In the genomic region with DNA sequence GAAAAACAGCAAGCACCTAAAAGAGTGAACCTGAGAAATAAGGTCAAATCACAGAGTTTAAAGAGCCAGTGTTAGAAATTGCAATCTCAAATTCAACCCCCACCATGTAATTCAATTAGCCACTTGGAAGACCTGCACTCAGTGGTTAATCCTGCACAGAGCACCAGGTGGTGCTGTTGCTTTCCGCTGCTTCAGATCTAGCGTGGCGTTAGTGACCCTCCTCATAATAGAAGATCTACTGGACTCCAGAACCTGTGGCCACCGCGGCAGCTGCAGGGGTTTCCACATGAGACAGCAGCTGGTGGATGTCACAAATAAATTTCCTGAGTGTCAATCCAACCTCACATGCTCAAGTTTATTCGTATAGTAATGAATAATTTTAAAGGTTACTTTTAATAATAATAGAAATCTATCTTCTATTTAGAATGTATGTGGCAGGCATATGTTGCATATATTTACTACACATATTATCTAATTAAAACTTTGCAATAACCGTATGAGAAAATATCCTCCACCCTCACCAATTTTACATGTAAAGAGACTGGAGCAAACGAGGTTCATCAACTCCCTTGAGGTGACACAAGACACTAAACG, we compare ENCODE assay signal across 8 cellular contexts.
DNase-seq lines count a peak whose midpoint lies in the region; ATAC-seq and TF ChIP-seq lines count a peak whose summit lies in the region.

No MANE protein-coding gene starts in this region.

- H3K9me3 ChIP-seq in ovary: peaks cover 0 to 2% of the 10 kb centered on the region in 2 donors

- no peaks in the 10 kb centered on the region for H3K27me3 ChIP-seq in ovary

- no peaks in the 10 kb centered on the region for H3K4me1 Mint-ChIP-seq in activated CD8-positive, alpha-beta T cell treated with anti-CD3 and anti-CD28 coated beads for 36 hours (ENCODE audit: low read depth)

- peak; percentile 89 for ATAC-seq in GM18858 (IDR thresholded peaks at IDR 0.05; ENCODE audit: unreplicated experiment)
- peak; percentile 92 for ATAC-seq in HG02943 (IDR thresholded peaks at IDR 0.05; ENCODE audit: low read depth, unreplicated experiment)
- peak; percentile 77 for ATAC-seq in activated CD8-positive, alpha-beta T cell treated with anti-CD3 and anti-CD28 coated beads for 36 hours

- H3K36me3 Mint-ChIP-seq in activated CD8-positive, alpha-beta T cell treated with anti-CD3 and anti-CD28 coated beads for 36 hours (ENCODE audit: low read depth): no peaks in the 10 kb centered on the region

- H3K27me3 Mint-ChIP-seq in activated CD8-positive, alpha-beta T cell treated with anti-CD3 and anti-CD28 coated beads for 36 hours: peaks cover 5% of the 10 kb centered on the region

- no peak for TF ChIP-seq EP300 in ovary (IDR thresholded peaks at IDR 0.05)

- no peak for TF ChIP-seq POLR2A in ovary (IDR thresholded peaks at IDR 0.05)

- no peaks in the 10 kb centered on the region for H3K36me3 ChIP-seq in ovary

- POLR2A ChIA-PET in activated CD8-positive, alpha-beta T cell treated with anti-CD3 and anti-CD28 coated beads for 36 hours (lab: Charles Lee): no interaction called here

- no peak overlapping the region for H3K27ac Mint-ChIP-seq in activated CD8-positive, alpha-beta T cell treated with anti-CD3 and anti-CD28 coated beads for 36 hours

- intact Hi-C loops in activated CD8-positive, alpha-beta T cell treated with anti-CD3 and anti-CD28 coated beads for 36 hours (cut with micrococcal nuclease): loop anchor here (5.0 kb wide), 1 partner anchor 90 kb away; no protein-coding TSS in a partner anchor
- intact Hi-C loops in ovary (cut with DNase I): loop anchor here in 3 of 4 donors (2.0 to 10.0 kb wide), 4 partner anchors 82 to 120 kb away; partner anchors contain the start of gene SYNE1 (in 1 of the 3)

- WGBS in ovary, 3 donors: 30 to 35% (median 34%) methylated on average over 9 of the region's 9 CpGs

- H3K4me1 ChIP-seq in ovary (ENCODE audit: insufficient read depth): no peaks in the 10 kb centered on the region

- H3K4me3 Mint-ChIP-seq in activated CD8-positive, alpha-beta T cell treated with anti-CD3 and anti-CD28 coated beads for 36 hours: no peak overlapping the region

- H3K9me3 Mint-ChIP-seq in activated CD8-positive, alpha-beta T cell treated with anti-CD3 and anti-CD28 coated beads for 36 hours: peaks cover 11% of the 10 kb centered on the region

- no peak overlapping the region for H3K27ac ChIP-seq in ovary

- CTCF ChIA-PET in activated CD8-positive, alpha-beta T cell treated with anti-CD3 and anti-CD28 coated beads for 36 hours (lab: Charles Lee): interaction anchor here (0.7 to 3.2 kb wide), 14 partner anchors 9 to 396 kb away, joined by 3 to 37 read pairs (median 4); no protein-coding TSS in a partner anchor

- peak; percentile 74 for TF ChIP-seq CTCF in activated CD8-positive, alpha-beta T cell treated with anti-CD3 and anti-CD28 coated beads for 36 hours (IDR thresholded peaks at IDR 0.05)
- TF ChIP-seq CTCF in ovary (IDR thresholded peaks at IDR 0.05): peak; percentile 77 to 88 (median 83)

- no peak overlapping the region for H3K4me3 ChIP-seq in ovary

- peak; percentile 41 for DNase-seq in CMK (ENCODE audit: low read depth)
- DNase-seq in NCI-H1694 (lab: John Stamatoyannopoulos, UW): peak; percentile 4
- peak; percentile 56 for DNase-seq in activated CD8-positive, alpha-beta T cell treated with anti-CD3 and anti-CD28 coated beads for 36 hours
- peak; percentile 32 for DNase-seq in foreskin melanocyte
- DNase-seq in ovary: peak; percentile 63 to 84 (median 79)
- no peak for DNase-seq in middle frontal gyrus (ENCODE audit: extremely low spot score, low spot score)
